ENCODE assay signal across 8 cellular contexts in genomic region chr15:77083381-77084160, GRCh38. TPM values are rescaled to one million over a fixed set of nuclear protein-coding genes. Genes with fewer than 3 reads are reported as not detected.
DNase-seq lines count a peak whose midpoint lies in the region; ATAC-seq and TF ChIP-seq lines count a peak whose summit lies in the region.

No MANE protein-coding gene starts in this region.

- intact Hi-C loops in ascending aorta (cut with DNase I) = loop anchor here (1.0 kb wide), 1 partner anchor 12 kb away; the partner anchor contains the start of gene TSPAN3

- no peaks in the 10 kb centered on the region for H3K9me2 ChIP-seq in SU-DHL-6 (replicated peaks; ENCODE audit: insufficient read depth, low read length)

- H3K4me2 ChIP-seq in SU-DHL-6 (ENCODE audit: low read depth, low read length, poor library complexity, severe bottlenecking) = peak overlapping the region; percentile 46

- peak overlapping the region; percentile 77 for H2AFZ ChIP-seq in SU-DHL-6 (ENCODE audit: low read depth, low read length, severe bottlenecking)

- H4K20me1 ChIP-seq in SU-DHL-6 (ENCODE audit: low read depth, low read length) = no peaks in the 10 kb centered on the region

- peak; percentile 65 for ATAC-seq in GM21367 (IDR thresholded peaks at IDR 0.05; ENCODE audit: unreplicated experiment)
- ATAC-seq in GM21515 (IDR thresholded peaks at IDR 0.05; ENCODE audit: unreplicated experiment) = no peak

- H3K9ac ChIP-seq in SU-DHL-6 (ENCODE audit: low read length) = no peak overlapping the region

- peak; percentile 88 for DNase-seq in Ammon's horn (ENCODE audit: low spot score)
- DNase-seq in MV-4-11 (lab: John Stamatoyannopoulos, UW) = peak; percentile 41
- peak; percentile 33 to 87 for DNase-seq in ascending aorta (ENCODE audit: low spot score in 2 of 2)
- peak; percentile 61 to 62 for DNase-seq in hippocampal formation (lab: John Stamatoyannopoulos, UW)
- DNase-seq in retina = peak; percentile 56

- H3K9me3 ChIP-seq in SU-DHL-6 (ENCODE audit: insufficient read depth, low read length) = no peaks in the 10 kb centered on the region
- H3K9me3 ChIP-seq in ascending aorta = no peaks in the 10 kb centered on the region

- no peak for TF ChIP-seq CTCF in SU-DHL-6 (IDR thresholded peaks at IDR 0.05; ENCODE audit: insufficient read depth, low read length, poor library complexity, severe bottlenecking)
- TF ChIP-seq CTCF in ascending aorta (IDR thresholded peaks at IDR 0.05) = no peak

- no peaks in the 10 kb centered on the region for H3K79me2 ChIP-seq in SU-DHL-6 (ENCODE audit: insufficient read depth, low read length)

- H3K27me3 ChIP-seq in SU-DHL-6 (ENCODE audit: low read length) (no peaks in the 10 kb centered on the region), ascending aorta (no peaks in the 10 kb centered on the region)

- H3K4me1 ChIP-seq in ascending aorta = peaks cover 0 to 3% of the 10 kb centered on the region in 2 donors

- no peaks in the 10 kb centered on the region for H3F3A ChIP-seq in SU-DHL-6 (ENCODE audit: insufficient read depth)

- H3K36me3 ChIP-seq in SU-DHL-6 (ENCODE audit: low read length) (no peaks in the 10 kb centered on the region), ascending aorta (no peaks in the 10 kb centered on the region)

- H3K4me3 ChIP-seq in SU-DHL-6 (ENCODE audit: insufficient read depth, low read length, poor library complexity, severe bottlenecking) (no peak overlapping the region), ascending aorta (peak overlapping the region; percentile 29 to 54)

- no peak overlapping the region for H3K27ac ChIP-seq in SU-DHL-6 (ENCODE audit: low read depth, low read length)
- H3K27ac ChIP-seq in ascending aorta = peak overlapping the region; percentile 27 to 63

RNA-seq across cellular contexts. Expression of gene TSPAN3, which starts 12.7 kb away (rescaled TPM):
- 98.2 TPM for total RNA-seq in ascending aorta
